Comparison of ENCODE assay signal across 8 cellular contexts in the genomic region with DNA sequence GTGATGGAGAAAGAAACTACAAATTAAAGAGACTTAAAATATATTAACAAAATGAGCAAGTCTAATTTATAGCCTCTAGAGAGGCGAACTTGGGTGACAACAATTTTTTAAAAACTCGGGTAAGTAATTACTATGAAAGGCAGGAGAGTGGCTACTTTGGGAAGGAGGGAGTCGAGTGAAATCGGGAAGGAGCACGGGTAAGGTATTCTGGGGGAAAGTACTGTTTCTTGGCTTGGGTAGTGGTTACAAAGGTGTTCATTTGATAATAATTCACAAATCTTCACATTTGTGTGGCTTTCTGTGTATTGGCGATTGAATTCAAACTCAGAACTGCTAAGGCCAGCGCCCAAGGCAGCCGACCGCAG. TPM values are rescaled to one million over a fixed set of nuclear protein-coding genes. Genes with fewer than 3 reads are reported as not detected.
A peak's percentile ranks its signal among the peaks of the same experiment; 100 is the strongest.
DNase-seq lines count a peak whose midpoint lies in the region; ATAC-seq and TF ChIP-seq lines count a peak whose summit lies in the region.

No MANE protein-coding gene starts in this region.

- H3K79me2 ChIP-seq in GM23338 (replicated peaks; ENCODE audit: insufficient read depth) = no peaks in the 10 kb centered on the region
- H3K79me2 ChIP-seq in SU-DHL-6 (ENCODE audit: insufficient read depth, low read length) = peaks cover 19% of the 10 kb centered on the region
- no peaks in the 10 kb centered on the region for H3K79me2 ChIP-seq in fibroblast of lung (ENCODE audit: control insufficient read depth, insufficient read depth, low read length)

- H3K27ac ChIP-seq in GM23338 (ENCODE audit: low read depth) (no peak overlapping the region), SU-DHL-6 (ENCODE audit: low read depth, low read length) (peak overlapping the region; percentile 95), fibroblast of lung (ENCODE audit: insufficient read depth, low read length) (no peak overlapping the region)

- peak overlapping the region; percentile 72 for H3K4me3 Mint-ChIP-seq in GM23338

- H3K9ac ChIP-seq in SU-DHL-6 (ENCODE audit: low read length) (peak overlapping the region; percentile 94), fibroblast of lung (ENCODE audit: insufficient read depth, low read length) (peak overlapping the region; percentile 1), skeletal muscle satellite cell (ENCODE audit: low read depth, low read length) (peak overlapping the region; percentile 65)

- H3K9me3 ChIP-seq in SU-DHL-6 (ENCODE audit: insufficient read depth, low read length) (no peaks in the 10 kb centered on the region), fibroblast of lung (ENCODE audit: control insufficient read depth, insufficient read depth, low read depth, low read length) (no peaks in the 10 kb centered on the region), skeletal muscle satellite cell (replicated peaks; ENCODE audit: low read length) (no peaks in the 10 kb centered on the region)

- H3K27me3 ChIP-seq in GM23338 (ENCODE audit: insufficient read depth) (peaks cover 53% of the 10 kb centered on the region), SU-DHL-6 (ENCODE audit: low read length) (no peaks in the 10 kb centered on the region), fibroblast of lung (ENCODE audit: control insufficient read depth, insufficient read depth, low read length) (no peaks in the 10 kb centered on the region), skeletal muscle satellite cell (ENCODE audit: control insufficient read depth, insufficient read depth, low read length) (peaks cover 21% of the 10 kb centered on the region)

- H4K20me1 ChIP-seq in GM23338 (replicated peaks; ENCODE audit: insufficient read depth) (no peaks in the 10 kb centered on the region), SU-DHL-6 (ENCODE audit: low read depth, low read length) (no peaks in the 10 kb centered on the region), fibroblast of lung (ENCODE audit: control insufficient read depth, extremely low read depth, insufficient read depth, low read length) (no peaks in the 10 kb centered on the region)

- H2AFZ ChIP-seq in GM23338 = peak overlapping the region; percentile 26; the same call in 1 of the 2 replicates
- H2AFZ ChIP-seq in SU-DHL-6 (ENCODE audit: low read depth, low read length, severe bottlenecking) = peak overlapping the region; percentile 14
- H2AFZ ChIP-seq in fibroblast of lung (ENCODE audit: low read length) = peak overlapping the region; percentile 68

- H3K27ac Mint-ChIP-seq in GM23338 = no peak overlapping the region

- H3K4me3 ChIP-seq in GM23338 (peak overlapping the region; percentile 74; the same call in 1 of the 2 replicates), SU-DHL-6 (ENCODE audit: insufficient read depth, low read length, poor library complexity, severe bottlenecking) (peak overlapping the region; percentile 31), fibroblast of lung (replicated peaks in 1 of 4; ENCODE audit: control extremely low read depth in 1 of 4, insufficient read depth in 1 of 4, low read depth in 3 of 4, low read length in 4 of 4) (peak overlapping the region in 2 of 4 experiments; percentile 35 to 70), skeletal muscle satellite cell (ENCODE audit: low read length) (peak overlapping the region; percentile 91)

- H3K4me1 Mint-ChIP-seq in GM23338 = peaks cover 19% of the 10 kb centered on the region

- H3K36me3 Mint-ChIP-seq in GM23338 (ENCODE audit: low read depth) = no peaks in the 10 kb centered on the region; the same call in 2 of the 3 replicates

- peaks cover 37% of the 10 kb centered on the region for H3K27me3 Mint-ChIP-seq in GM23338 (ENCODE audit: insufficient read depth, low read depth, poor library complexity)

- H3K4me1 ChIP-seq in GM23338 (ENCODE audit: insufficient read depth) = peaks cover 18% of the 10 kb centered on the region
- peaks cover 11% of the 10 kb centered on the region for H3K4me1 ChIP-seq in fibroblast of lung (ENCODE audit: control insufficient read depth, extremely low read depth, insufficient read depth, low read length)
- H3K4me1 ChIP-seq in skeletal muscle satellite cell (ENCODE audit: control insufficient read depth, insufficient read depth, low read length) = peaks cover 29% of the 10 kb centered on the region

- H3K9me2 ChIP-seq in GM23338 (ENCODE audit: insufficient read depth) = no peaks in the 10 kb centered on the region
- H3K9me2 ChIP-seq in SU-DHL-6 (replicated peaks; ENCODE audit: insufficient read depth, low read length) = no peaks in the 10 kb centered on the region

- H3K4me2 ChIP-seq in GM23338 (peak overlapping the region; percentile 7), SU-DHL-6 (ENCODE audit: low read depth, low read length, poor library complexity, severe bottlenecking) (peak overlapping the region; percentile 88), fibroblast of lung (ENCODE audit: extremely low read depth, insufficient read depth, low read length) (peak overlapping the region; percentile 7), skeletal muscle satellite cell (ENCODE audit: low read length) (peak overlapping the region; percentile 98)

- no peak for ATAC-seq in GM23338
- ATAC-seq in HG02981 (IDR thresholded peaks at IDR 0.05; ENCODE audit: unreplicated experiment) = no peak

- H3F3A ChIP-seq in GM23338 (replicated peaks; ENCODE audit: low read depth) (peaks cover 6% of the 10 kb centered on the region; the same call in 1 of the 2 replicates), SU-DHL-6 (ENCODE audit: insufficient read depth) (peaks cover 35% of the 10 kb centered on the region)

- DNase-seq in GM23338 (ENCODE audit: low spot score) = no peak
- DNase-seq in fibroblast of lung (ENCODE audit: low read depth in 2 of 2) = no peak
- DNase-seq in NCI-H187 treated with DMSO at 0.1 percent for 48 hours (lab: John Stamatoyannopoulos, UW) = no peak
- no peak for DNase-seq in activated gamma-delta T cell treated with Interleukin-2 at 50 U/mL for 16 hours
- no peak for DNase-seq in NCI-H446 treated with DMSO at 0.1 percent for 48 hours (lab: John Stamatoyannopoulos, UW)

- TF ChIP-seq CTCF in GM23338 (conservative IDR thresholded peaks at IDR 0.05; ENCODE audit: low read depth in 2 of 2) (no peak), SU-DHL-6 (IDR thresholded peaks at IDR 0.05; ENCODE audit: insufficient read depth, low read length, poor library complexity, severe bottlenecking) (no peak), fibroblast of lung (conservative IDR thresholded peaks at IDR 0.05 in 1 of 2, IDR thresholded peaks at IDR 0.05 in 1 of 2; ENCODE audit: low read depth in 1 of 2, low read length in 2 of 2) (no peak)

- no peaks in the 10 kb centered on the region for H3K9me3 Mint-ChIP-seq in GM23338

- no peaks in the 10 kb centered on the region for H3K36me3 ChIP-seq in GM23338 (ENCODE audit: insufficient read depth)
- H3K36me3 ChIP-seq in SU-DHL-6 (ENCODE audit: low read length) = no peaks in the 10 kb centered on the region
- no peaks in the 10 kb centered on the region for H3K36me3 ChIP-seq in fibroblast of lung (ENCODE audit: control insufficient read depth, insufficient read depth, low read length)
- H3K36me3 ChIP-seq in skeletal muscle satellite cell (ENCODE audit: insufficient read depth, low read length) = no peaks in the 10 kb centered on the region

TF ChIP-seq in GM23338, 12 proteins besides CTCF, POLR2A, EP300 and RAD21 (continues in another document):
- TF ChIP-seq POLR2AphosphoS5 (IDR thresholded peaks at IDR 0.05; ENCODE audit: low read depth) = no peak
- TF ChIP-seq EZH2phosphoT487 (IDR thresholded peaks at IDR 0.05; ENCODE audit: unreplicated experiment) = no peak
- no peak for TF ChIP-seq ZNF114 (CRISPR knock-in tag; IDR thresholded peaks at IDR 0.05)
- no peak for TF ChIP-seq NANOG (IDR thresholded peaks at IDR 0.05; ENCODE audit: borderline replicate concordance)

RNA-seq across cellular contexts. Expression of a gene that starts 32.9 kb away (rescaled TPM):
- total RNA-seq in GM23338 (2014; rRNA removed; shearing (Covaris generic)) = 0.14 and 0.82 TPM in 2 replicates
- polyA plus RNA-seq in GM23338 (2016; fragmentation: Nextera tagmentation; extraction: Ambion mirVana) (0.09 and 0.15 TPM in 2 replicates), fibroblast of lung (0.03 TPM in 2 replicates)
- 0.33 and 0.51 TPM in 2 replicates for total RNA-seq in fibroblast of lung
- polyA plus RNA-seq in fibroblast of lung (2012) = 0.07 TPM in 1 of 2 replicates, not detected in the other
- polyA minus RNA-seq in fibroblast of lung (ENCODE audit: low replicate concordance) = 0.41 TPM in 1 of 2 replicates, not detected in the other
- under 0.01 TPM in 1 of 2 replicates, not detected in the other for total RNA-seq in skeletal muscle satellite cell (2012; rRNA removed)

Comparison
In these comparisons a context has a peak if more than half of its experiments do, and no peak if none do; other contexts are left out.
1. H2AFZ ChIP-seq: peak in every context shown above with its lines; median percentile 68 in fibroblast of lung; 26 in GM23338; 14 in SU-DHL-6.
2. H3K4me2 ChIP-seq: peak in every context shown above with its lines; median percentile 98 in skeletal muscle satellite cell; 88 in SU-DHL-6; 7 in GM23338; 7 in fibroblast of lung.
3. H3K9ac ChIP-seq: peak in every context shown above with its lines; median percentile 94 in SU-DHL-6; 65 in skeletal muscle satellite cell; 1 in fibroblast of lung.